Comparison of ENCODE assay signal across 8 cellular contexts in the genomic region with DNA sequence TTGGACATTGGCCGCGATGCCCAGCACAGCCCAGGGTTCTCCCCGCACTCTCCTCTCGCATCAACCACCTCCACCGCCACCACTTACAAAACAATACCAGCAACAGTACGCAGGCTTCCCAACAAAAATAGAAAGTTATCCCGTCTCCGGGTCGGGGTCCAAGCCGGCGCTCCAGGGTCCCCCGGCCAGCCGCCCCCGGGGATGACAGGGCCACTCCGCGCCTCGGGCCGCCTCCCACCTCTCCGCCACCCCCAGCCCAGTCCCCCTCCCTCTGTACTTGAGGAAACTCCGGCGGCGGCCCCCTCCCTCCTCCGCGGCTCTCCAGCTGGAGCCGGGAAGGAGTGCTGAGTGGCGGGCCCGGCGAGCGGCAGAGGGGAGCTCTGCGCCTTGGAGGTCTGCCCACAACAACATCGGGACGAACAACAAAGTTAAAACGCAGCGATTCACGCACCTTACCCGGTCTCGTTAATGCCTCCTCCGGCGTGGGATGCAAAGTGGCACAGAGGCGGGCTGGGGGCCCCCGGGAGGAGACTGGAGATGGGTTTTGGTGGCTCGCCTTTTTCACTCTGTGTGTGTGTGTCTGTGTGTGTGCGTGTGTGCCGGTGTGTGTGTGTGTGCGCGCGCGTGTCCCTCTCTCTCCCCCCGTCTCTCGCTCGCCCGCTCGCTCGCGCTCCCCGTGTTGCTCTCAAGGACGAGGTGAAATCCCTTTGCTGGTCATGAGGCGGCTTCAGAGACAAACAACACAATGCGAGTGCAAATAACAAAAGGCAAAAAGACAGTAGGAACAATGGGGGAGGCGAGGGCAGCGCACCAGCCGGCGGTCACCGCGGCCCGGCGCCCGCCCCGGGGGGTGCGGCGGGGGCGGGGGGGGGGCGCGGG.
DNase-seq lines count a peak whose midpoint lies in the region; ATAC-seq and TF ChIP-seq lines count a peak whose summit lies in the region.

No MANE protein-coding gene starts in this region.

- peak overlapping the region; percentile 93 to 94 for H3K27ac ChIP-seq in ascending aorta
- H3K27ac ChIP-seq in prostate gland = peak overlapping the region; percentile 67 to 78

- TF ChIP-seq CTCF in ascending aorta (IDR thresholded peaks at IDR 0.05) (no peak), prostate gland (IDR thresholded peaks at IDR 0.05) (no peak)

- peak; percentile 10 for TF ChIP-seq POLR2A in prostate gland (IDR thresholded peaks at IDR 0.05)

- CTCF ChIA-PET in activated naive CD4-positive, alpha-beta T cell treated with anti-CD3 and anti-CD28 coated beads for 36 hours (lab: Charles Lee) = interaction anchor here (0.6 to 0.7 kb wide), 2 partner anchors 14 to 924 kb away, joined by 3 to 4 read pairs; no protein-coding TSS in a partner anchor

- peak overlapping the region; percentile 46 for H3K27ac Mint-ChIP-seq in activated naive CD4-positive, alpha-beta T cell treated with anti-CD3 and anti-CD28 coated beads for 36 hours

- H3K9me3 ChIP-seq in ascending aorta (no peaks in the 10 kb centered on the region), prostate gland (no peaks in the 10 kb centered on the region)

- under 1% methylated on average over 72 of the region's 74 CpGs for WGBS in prostate gland

- intact Hi-C loops in activated naive CD4-positive, alpha-beta T cell treated with anti-CD3 and anti-CD28 coated beads for 36 hours (cut with micrococcal nuclease) = loop anchor here (2.0 to 5.0 kb wide), 3 partner anchors 145 to 277 kb away; no protein-coding TSS in a partner anchor
- intact Hi-C loops in ascending aorta (cut with DNase I) (loop anchor here (2.0 to 5.0 kb wide), 5 partner anchors 23 to 335 kb away; no protein-coding TSS in a partner anchor), prostate gland (cut with DNase I) (no loop called here)

- H3K4me3 Mint-ChIP-seq in activated naive CD4-positive, alpha-beta T cell treated with anti-CD3 and anti-CD28 coated beads for 36 hours = peak overlapping the region; percentile 78

- no peaks in the 10 kb centered on the region for H3K36me3 Mint-ChIP-seq in activated naive CD4-positive, alpha-beta T cell treated with anti-CD3 and anti-CD28 coated beads for 36 hours (ENCODE audit: low read depth)

- H3K27me3 Mint-ChIP-seq in activated naive CD4-positive, alpha-beta T cell treated with anti-CD3 and anti-CD28 coated beads for 36 hours (ENCODE audit: low read depth) = peaks cover 64% of the 10 kb centered on the region

- H3K4me1 Mint-ChIP-seq in activated naive CD4-positive, alpha-beta T cell treated with anti-CD3 and anti-CD28 coated beads for 36 hours (ENCODE audit: low read depth) = peaks cover 13% of the 10 kb centered on the region

- no peaks in the 10 kb centered on the region for H3K9me3 Mint-ChIP-seq in activated naive CD4-positive, alpha-beta T cell treated with anti-CD3 and anti-CD28 coated beads for 36 hours

- peak overlapping the region; percentile 71 to 98 for H3K4me3 ChIP-seq in ascending aorta
- peak overlapping the region; percentile 48 to 65 for H3K4me3 ChIP-seq in prostate gland

- peaks cover 0 to 7% of the 10 kb centered on the region in 2 donors for H3K4me1 ChIP-seq in ascending aorta
- no peaks in the 10 kb centered on the region for H3K4me1 ChIP-seq in prostate gland (replicated peaks)

- DNase-seq in activated naive CD4-positive, alpha-beta T cell treated with anti-CD3 and anti-CD28 coated beads for 36 hours = peak; percentile 24
- DNase-seq in activated naive CD4-positive, alpha-beta T cell treated with anti-CD3 and anti-CD28 coated beads, Interleukin-2, amount 50 U/mL, for 16 hours = no peak
- peak; percentile 71 for DNase-seq in NCI-H510A treated with DMSO at 0.1 percent for 48 hours (lab: John Stamatoyannopoulos, UW)
- peak in 1 of 2 donors; percentile 86 for DNase-seq in ascending aorta (ENCODE audit: low spot score in 2 of 2)
- DNase-seq in hypothalamus (lab: John Stamatoyannopoulos, UW) = peak in 42 of 51 donors; percentile 11 to 80 (median 60)
- DNase-seq in prostate gland (ENCODE audit: low spot score) = peak; percentile 47
- no peak for DNase-seq in RKO (ENCODE audit: low spot score)

- no peaks in the 10 kb centered on the region for H3K27me3 ChIP-seq in ascending aorta
- no peaks in the 10 kb centered on the region for H3K27me3 ChIP-seq in prostate gland (replicated peaks; ENCODE audit: insufficient read depth)

- H3K36me3 ChIP-seq in ascending aorta (no peaks in the 10 kb centered on the region), prostate gland (no peaks in the 10 kb centered on the region)

- no peak for ATAC-seq in GM21723 (IDR thresholded peaks at IDR 0.05; ENCODE audit: unreplicated experiment)

Comparison
In these comparisons a context has a peak if more than half of its experiments do, and no peak if none do; other contexts are left out.
1. DNase-seq: peak in activated naive CD4-positive, alpha-beta T cell treated with anti-CD3 and anti-CD28 coated beads for 36 hours (single experiment), NCI-H510A treated with DMSO at 0.1 percent for 48 hours (single experiment), hypothalamus (42 of 51) and prostate gland (single experiment); none in activated naive CD4-positive, alpha-beta T cell treated with anti-CD3 and anti-CD28 coated beads, Interleukin-2, amount 50 U/mL, for 16 hours (single experiment) and RKO (single experiment).